In genomic region chr6:150841697-150842096, GRCh38 we compare ENCODE assay signal across 21 cellular contexts.
"Had no signal": no experiment of that assay in that cellular context is flagged by ENCODE, and none has a peak within 500 bp of the region (broad histone marks: within the 10 kb centered on the region; RNA-seq: fewer than 3 reads in every experiment).

No MANE protein-coding gene starts in this region.

- H3K27me3 ChIP-seq: esophagus muscularis mucosa, gastrocnemius medialis, left lung, neural progenitor cell, ovary had no signal

- H3K27ac ChIP-seq: epithelial cell of prostate, esophagus muscularis mucosa, gastrocnemius medialis, left lung, lower lobe of right lung, neural progenitor cell, ovary had no signal

- H3K9me3 Mint-ChIP-seq: dendritic cell treated with granulocyte-macrophage colony-stimulating factor and Interleukin-4, amounts not matched to agents 40 ng/mL and 50 ng/mL, for 4 days; effector memory CD8-positive, alpha-beta T cell; immature natural killer cell; natural killer cell treated with Interleukin-12 subunit alpha and Interleukin-12 subunit beta and Interleukin-15 and Interleukin-18, amount 100 ng/mL, for 72 hours; neural progenitor cell had no signal

- ATAC-seq: effector memory CD8-positive, alpha-beta T cell; gastrocnemius medialis; left lung; lower lobe of right lung; natural killer cell treated with Interleukin-12 subunit alpha and Interleukin-12 subunit beta and Interleukin-15 and Interleukin-18, amount 100 ng/mL, for 72 hours; right cardiac atrium had no signal

- H3K4me3 ChIP-seq: esophagus muscularis mucosa, gastrocnemius medialis, left lung, lower lobe of right lung, neural progenitor cell, ovary, smooth muscle cell had no signal

- H2AFZ ChIP-seq: neural progenitor cell had no signal

- H3K4me1 Mint-ChIP-seq: immature natural killer cell, neural progenitor cell had no signal

- H3K4me2 ChIP-seq: neural progenitor cell, smooth muscle cell had no signal

- H3K27me3 Mint-ChIP-seq: dendritic cell treated with granulocyte-macrophage colony-stimulating factor and Interleukin-4, amounts not matched to agents 40 ng/mL and 50 ng/mL, for 4 days; effector memory CD8-positive, alpha-beta T cell; progenitor cell of endocrine pancreas had no signal

- H3K4me3 Mint-ChIP-seq: dendritic cell treated with granulocyte-macrophage colony-stimulating factor and Interleukin-4, amounts not matched to agents 40 ng/mL and 50 ng/mL, for 4 days; effector memory CD8-positive, alpha-beta T cell; immature natural killer cell; natural killer cell treated with Interleukin-12 subunit alpha and Interleukin-12 subunit beta and Interleukin-15 and Interleukin-18, amount 100 ng/mL, for 72 hours; neural progenitor cell had no signal

- H3K9ac ChIP-seq: neural progenitor cell had no signal

- H3K9me3 ChIP-seq: esophagus muscularis mucosa, gastrocnemius medialis, left lung, lower lobe of right lung, ovary had no signal

- H3K36me3 ChIP-seq: gastrocnemius medialis, neural progenitor cell, ovary had no signal

- H3K4me1 ChIP-seq: esophagus muscularis mucosa, gastrocnemius medialis, left lung, lower lobe of right lung, neural progenitor cell had no signal

- H3K36me3 Mint-ChIP-seq: immature natural killer cell; natural killer cell treated with Interleukin-12 subunit alpha and Interleukin-12 subunit beta and Interleukin-15 and Interleukin-18, amount 100 ng/mL, for 72 hours had no signal

- H3K27ac Mint-ChIP-seq: dendritic cell treated with granulocyte-macrophage colony-stimulating factor and Interleukin-4, amounts not matched to agents 40 ng/mL and 50 ng/mL, for 4 days; effector memory CD8-positive, alpha-beta T cell; immature natural killer cell; natural killer cell treated with Interleukin-12 subunit alpha and Interleukin-12 subunit beta and Interleukin-15 and Interleukin-18, amount 100 ng/mL, for 72 hours; neural progenitor cell; progenitor cell of endocrine pancreas had no signal

- DNase-seq: effector memory CD8-positive, alpha-beta T cell; gastrocnemius medialis; immature natural killer cell; left lung; lower lobe of right lung; mesenchymal stem cell; midbrain; nucleus accumbens; ovary; right cardiac atrium; stimulated activated CD4-positive, alpha-beta T cell treated with anti-CD3 and anti-CD28 coated beads, Interleukin-2, amount 100 ng/mL, for 48 hours; stimulated activated naive CD4-positive, alpha-beta T cell treated with Interleukin-2 at 50 U/mL for 16 hours; trophoblast cell had no signal

- FAIRE-seq: keratinocyte had no signal
